ENCODE assay signal across 1 cellular context in genomic region chr10:64733980-64734379, GRCh38.
TF ChIP-seq lines count a peak whose summit lies in the region.

No MANE protein-coding gene starts in this region.

TF ChIP-seq in WTC11, 78 proteins besides CTCF, POLR2A, EP300 and RAD21 (continued from another document):
- no peak for TF ChIP-seq AFF4 (CRISPR knock-in tag; IDR thresholded peaks at IDR 0.05; ENCODE audit: borderline replicate concordance)
TF ChIP-seq in WTC11: peak in this region for 0.
